In the genomic region with DNA sequence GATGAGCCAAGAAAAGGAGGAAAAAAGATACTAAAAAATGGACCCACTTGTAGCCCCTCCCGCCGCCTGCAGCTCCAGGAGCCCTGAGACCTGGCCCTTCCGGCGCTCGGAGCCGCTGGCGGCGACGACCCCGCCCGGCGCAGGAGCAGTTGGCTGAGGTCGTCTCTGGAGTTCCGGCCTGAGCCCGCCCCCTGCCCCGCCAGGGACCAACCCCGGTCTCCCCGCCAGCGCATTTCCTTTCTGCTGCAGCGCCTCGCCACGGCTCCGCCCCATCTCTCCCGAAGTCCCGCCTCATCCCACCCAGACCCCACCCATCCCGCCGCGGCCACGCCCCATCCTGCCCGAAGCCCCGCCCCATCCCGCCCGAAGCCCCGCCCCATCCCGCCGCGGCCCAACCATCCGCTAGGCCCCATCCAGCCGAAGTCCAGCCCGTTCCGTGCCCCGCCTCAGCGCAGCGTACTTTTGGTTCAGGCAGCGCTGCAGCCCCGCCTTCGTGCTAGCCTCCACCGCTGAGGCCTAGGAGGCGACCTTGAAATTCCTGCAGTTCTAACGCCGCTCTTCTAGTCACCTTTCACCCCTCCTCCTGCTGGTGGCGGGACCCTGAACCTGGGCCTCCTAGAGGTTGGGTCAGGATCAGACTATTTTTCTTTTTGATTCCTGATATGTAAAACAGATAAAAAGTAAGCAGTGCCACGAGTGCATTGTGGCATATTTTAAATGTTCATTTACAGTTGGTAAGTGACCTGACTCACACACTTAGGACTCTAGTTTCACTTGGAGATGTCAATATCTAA, we compare ENCODE assay signal across 8 cellular contexts.
A peak's percentile ranks its signal among the peaks of the same experiment; 100 is the strongest.
DNase-seq lines count a peak whose midpoint lies in the region; ATAC-seq and TF ChIP-seq lines count a peak whose summit lies in the region.

A gene with protein sequence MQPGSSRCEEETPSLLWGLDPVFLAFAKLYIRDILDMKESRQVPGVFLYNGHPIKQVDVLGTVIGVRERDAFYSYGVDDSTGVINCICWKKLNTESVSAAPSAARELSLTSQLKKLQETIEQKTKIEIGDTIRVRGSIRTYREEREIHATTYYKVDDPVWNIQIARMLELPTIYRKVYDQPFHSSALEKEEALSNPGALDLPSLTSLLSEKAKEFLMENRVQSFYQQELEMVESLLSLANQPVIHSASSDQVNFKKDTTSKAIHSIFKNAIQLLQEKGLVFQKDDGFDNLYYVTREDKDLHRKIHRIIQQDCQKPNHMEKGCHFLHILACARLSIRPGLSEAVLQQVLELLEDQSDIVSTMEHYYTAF (minus strand): TSS at position 132 of the 794 bp plus-strand sequence. CDS start 590 bp downstream, outside the sequence.

- in situ Hi-C loops in GM18951 (cut with MboI; ENCODE audit: low sequenced_read_pairs, unreplicated experiment) = no loop called here

- ATAC-seq in HG03196 (IDR thresholded peaks at IDR 0.05; ENCODE audit: unreplicated experiment) = peak; percentile 91

- DNase-seq in AG08396 (ENCODE audit: low spot score) = peak; percentile 98
- peak; percentile 89 for DNase-seq in NCI-H345 (lab: John Stamatoyannopoulos, UW)
- peak; percentile 91 to 94 (median 92) for DNase-seq in activated CD4-positive, CD25-positive, alpha-beta regulatory T cell (lab: John Stamatoyannopoulos, UW)
- peak; percentile 95 for DNase-seq in central memory CD4-positive, alpha-beta T cell
- DNase-seq in iris pigment epithelial cell (ENCODE audit: low read depth) = peak; percentile 97
- DNase-seq in stimulated activated CD4-positive, alpha-beta T cell treated with anti-CD3 and anti-CD28 coated beads, Interleukin-12 subunit alpha, Interleukin-12 subunit beta, amount 100 ng/mL, for 4 hours = peak; percentile 95

- TF ChIP-seq POLR2A in GM18951 (IDR thresholded peaks at IDR 0.05; ENCODE audit: extremely low read depth, insufficient read depth, insufficient read length) = peak; percentile 96

Comparison
In these comparisons a context has a peak if more than half of its experiments do, and no peak if none do; other contexts are left out.
1. Peak in every context shown above with its lines: DNase-seq and ATAC-seq.